In genomic region chr3:120416868-120417267, GRCh38 we compare ENCODE assay signal across 8 cellular contexts. TPM values are rescaled to one million over a fixed set of nuclear protein-coding genes. Genes with fewer than 3 reads are reported as not detected.
DNase-seq lines count a peak whose midpoint lies in the region; ATAC-seq, FAIRE-seq and TF ChIP-seq lines count a peak whose summit lies in the region.

No MANE protein-coding gene starts in this region.

- H3K36me3 ChIP-seq in SK-N-MC (ENCODE audit: insufficient read depth, low read length): peaks cover 3% of the 10 kb centered on the region; the same call in 1 of the 2 replicates
- peaks cover 10% of the 10 kb centered on the region for H3K36me3 ChIP-seq in thoracic aorta

- peak overlapping the region; percentile 42 for H3K4me3 ChIP-seq in SK-N-MC
- no peak overlapping the region for H3K4me3 ChIP-seq in right cardiac atrium (ENCODE audit: low read length)
- peak overlapping the region; percentile 23 for H3K4me3 ChIP-seq in thoracic aorta

- H3K9me3 ChIP-seq in SK-N-MC (ENCODE audit: low read depth, low read length) (no peaks in the 10 kb centered on the region), right cardiac atrium (ENCODE audit: control insufficient read depth, low read length) (no peaks in the 10 kb centered on the region), thoracic aorta (no peaks in the 10 kb centered on the region)

- H3K27me3 ChIP-seq in right cardiac atrium (ENCODE audit: control insufficient read depth, insufficient read depth): no peaks in the 10 kb centered on the region
- H3K27me3 ChIP-seq in thoracic aorta (replicated peaks; ENCODE audit: insufficient read depth): no peaks in the 10 kb centered on the region

- FAIRE-seq in RCC 7860 (lab: Jason Lieb, UNC): no peak
- no peak for FAIRE-seq in HTR-8/SVneo (lab: Jason Lieb, UNC)

- no peak overlapping the region for H3K27ac ChIP-seq in SK-N-MC
- peak overlapping the region; percentile 24 for H3K27ac ChIP-seq in right cardiac atrium (ENCODE audit: low read length)
- H3K27ac ChIP-seq in thoracic aorta: peak overlapping the region; percentile 23 to 25

- intact Hi-C loops in right cardiac atrium (cut with DNase I): loop anchor here in 2 of 4 donors (10.0 kb wide), 1 partner anchor 172 kb away; no protein-coding TSS in a partner anchor

- TF ChIP-seq CTCF in thoracic aorta (IDR thresholded peaks at IDR 0.05): no peak

- WGBS in right cardiac atrium: 16% methylated on average over 2 of the region's 2 CpGs

- ATAC-seq in GM18517 (IDR thresholded peaks at IDR 0.05; ENCODE audit: unreplicated experiment): peak; percentile 22
- peak; percentile 5 for ATAC-seq in HG02571 (IDR thresholded peaks at IDR 0.05; ENCODE audit: unreplicated experiment)
- ATAC-seq in right cardiac atrium: peak in 1 of 2 donors; percentile 1
- no peak for ATAC-seq in thoracic aorta (ENCODE audit: insufficient number of reproducible peaks, low FRiP score, low read depth)

- H3K4me1 ChIP-seq in right cardiac atrium (ENCODE audit: control insufficient read depth, insufficient read depth, low read length): peaks cover 17% of the 10 kb centered on the region
- peaks cover 24 to 59% of the 10 kb centered on the region in 2 donors for H3K4me1 ChIP-seq in thoracic aorta (ENCODE audit: control insufficient read depth in 1 of 2, low read depth in 2 of 2)

- no peak for DNase-seq in SK-N-MC (ENCODE audit: low read depth, low spot score)
- DNase-seq in right cardiac atrium: peak in 2 of 3 donors; percentile 54 to 56
- DNase-seq in thoracic aorta (ENCODE audit: low spot score): no peak
- DNase-seq in RCC 7860 (ENCODE audit: low spot score): no peak
- DNase-seq in HTR-8/SVneo (ENCODE audit: insufficient read length, low spot score): no peak
- no peak for DNase-seq in AML-193 (lab: John Stamatoyannopoulos, UW)

- no peak overlapping the region for H3K9ac ChIP-seq in SK-N-MC (ENCODE audit: insufficient read length)

RNA-seq across cellular contexts. Expression of gene FSTL1, which starts 33.9 kb away (rescaled TPM):
- total RNA-seq in right cardiac atrium (100 to 1,000 TPM; 341 to 735 (median 465) TPM), thoracic aorta (100 to 1,000 TPM; 601 to 687 TPM)
- 134 TPM for polyA plus RNA-seq in right cardiac atrium

Comparison
In these comparisons a context has a peak if more than half of its experiments do, and no peak if none do; other contexts are left out.
1. DNase-seq: peak in right cardiac atrium (2 of 3); none in SK-N-MC (single experiment), thoracic aorta (single experiment), RCC 7860 (single experiment), HTR-8/SVneo (single experiment) and AML-193 (0 of 2).